Comparison of ENCODE assay signal across 15 cellular contexts in genomic region chr5:143931389-143931984, GRCh38.
DNase-seq lines count a peak whose midpoint lies in the region; ATAC-seq, FAIRE-seq and TF ChIP-seq lines count a peak whose summit lies in the region.
"Had no signal": no experiment of that assay in that cellular context is flagged by ENCODE, and none has a peak within 500 bp of the region (broad histone marks: within the 10 kb centered on the region; RNA-seq: fewer than 3 reads in every experiment).

No MANE protein-coding gene starts in this region.

- H3K4me1 ChIP-seq in A549 (peaks cover 17% of the 10 kb centered on the region; the same call in 2 of the 3 replicates), suprapubic skin (no peaks in the 10 kb centered on the region), foreskin keratinocyte (peaks cover 7% of the 10 kb centered on the region)
- H3K4me1 ChIP-seq: Caco-2 had no signal

- intact Hi-C loops in MCF 10A (cut with micrococcal nuclease) = no loop called here

- no peaks in the 10 kb centered on the region for H3K27me3 Mint-ChIP-seq in MCF 10A (ENCODE audit: insufficient read depth, unreplicated experiment)

- no peak for DNase-seq in A549 (ENCODE audit: low read depth in 1 of 2, low spot score in 1 of 2)
- DNase-seq in M059J (ENCODE audit: low read depth) = peak; percentile 35
- DNase-seq in MCF 10A (ENCODE audit: unreplicated experiment) = peak; percentile 70
- peak; percentile 66 for DNase-seq in midbrain (lab: John Stamatoyannopoulos, UW)
- DNase-seq in suprapubic skin (ENCODE audit: low spot score in 2 of 2) = no peak
- no peak for DNase-seq in foreskin keratinocyte
- DNase-seq: Caco-2; naive thymus-derived CD4-positive, alpha-beta T cell; retina; stimulated activated naive CD4-positive, alpha-beta T cell treated with Interleukin-2 at 50 U/mL for 16 hours had no signal

- no peak for TF ChIP-seq RAD21 in A549 (conservative IDR thresholded peaks at IDR 0.05 in 1 of 2, IDR thresholded peaks at IDR 0.05 in 1 of 2)

- no peak for FAIRE-seq in A549 (lab: Jason Lieb, UNC)
- FAIRE-seq: endothelial cell of umbilical vein had no signal

- no peak for TF ChIP-seq POLR2A in A549 (IDR thresholded peaks at IDR 0.05; ENCODE audit: low read length)
- no peak for TF ChIP-seq POLR2A in suprapubic skin (IDR thresholded peaks at IDR 0.05)

- no peak for TF ChIP-seq EP300 in A549 (IDR thresholded peaks at IDR 0.05)
- no peak for TF ChIP-seq EP300 in suprapubic skin (IDR thresholded peaks at IDR 0.05)

- peaks cover 29% of the 10 kb centered on the region for H3K4me1 Mint-ChIP-seq in MCF 10A (ENCODE audit: insufficient read depth, unreplicated experiment)
- H3K4me1 Mint-ChIP-seq: activated T-helper 17 cell treated with anti-CD3 and anti-CD28 coated beads, Interleukin-2, amount 50 U/mL, for 72 hours; naive thymus-derived CD4-positive, alpha-beta T cell had no signal

- H3K9me3 ChIP-seq in A549 (no peaks in the 10 kb centered on the region; the same call in 2 of the 3 replicates), suprapubic skin (no peaks in the 10 kb centered on the region)
- H3K9me3 ChIP-seq: Caco-2 had no signal

- H3K27me3 ChIP-seq in suprapubic skin (no peaks in the 10 kb centered on the region), foreskin keratinocyte (no peaks in the 10 kb centered on the region)

- H3K4me3 ChIP-seq in A549 (no peak overlapping the region), suprapubic skin (no peak overlapping the region)

- peak overlapping the region; percentile 96 for H3K27ac Mint-ChIP-seq in MCF 10A (ENCODE audit: low read depth, unreplicated experiment)
- H3K27ac Mint-ChIP-seq: activated T-helper 17 cell treated with anti-CD3 and anti-CD28 coated beads, Interleukin-2, amount 50 U/mL, for 72 hours had no signal

- peak; percentile 23 to 50; a peak in 2 of 6 replicates for ATAC-seq in A549
- no peak for ATAC-seq in foreskin keratinocyte
- no peak for ATAC-seq in GM19351 (IDR thresholded peaks at IDR 0.05; ENCODE audit: unreplicated experiment)
- ATAC-seq in HG03342 (IDR thresholded peaks at IDR 0.05; ENCODE audit: unreplicated experiment) = no peak
- ATAC-seq: activated T-helper 17 cell treated with anti-CD3 and anti-CD28 coated beads, Interleukin-2, amount 50 U/mL, for 72 hours; left colon; naive thymus-derived CD4-positive, alpha-beta T cell had no signal

- H3K9me3 Mint-ChIP-seq in MCF 10A (ENCODE audit: unreplicated experiment) = peaks cover 7% of the 10 kb centered on the region

- no peaks in the 10 kb centered on the region for H3K36me3 Mint-ChIP-seq in MCF 10A (ENCODE audit: insufficient read depth, unreplicated experiment)

- H3K27ac ChIP-seq in A549 (peak overlapping the region in 1 of 2 experiments; percentile 53; a peak in 2 of 6 replicates), suprapubic skin (no peak overlapping the region), foreskin keratinocyte (no peak overlapping the region)

- no peak overlapping the region for H3K4me2 ChIP-seq in A549

- TF ChIP-seq CTCF in A549 (IDR thresholded peaks at IDR 0.05) (no peak), MCF 10A (IDR thresholded peaks at IDR 0.05; ENCODE audit: unreplicated experiment) (no peak), suprapubic skin (IDR thresholded peaks at IDR 0.05) (no peak), foreskin keratinocyte (conservative IDR thresholded peaks at IDR 0.05) (no peak)

- BruUV-seq in MCF 10A (replicated peaks; lab: Mats Ljungman, UMichigan) = no TSS peak

- no peak overlapping the region for H3K4me3 Mint-ChIP-seq in MCF 10A (ENCODE audit: unreplicated experiment)
- H3K4me3 Mint-ChIP-seq: activated T-helper 17 cell treated with anti-CD3 and anti-CD28 coated beads, Interleukin-2, amount 50 U/mL, for 72 hours; naive thymus-derived CD4-positive, alpha-beta T cell had no signal

- CTCF ChIA-PET in A549 (lab: Yijun Ruan, JAX) (interaction anchor here (1.2 to 1.3 kb wide), 3 partner anchors 37 to 107 kb away, joined by 3 to 4 read pairs (median 3); no protein-coding TSS in a partner anchor), MCF 10A (lab: Yijun Ruan, JAX) (interaction anchor here (0.6 to 1.7 kb wide), 10 partner anchors 9 to 1055 kb away, joined by 3 to 8 read pairs (median 4); no protein-coding TSS in a partner anchor)

- POLR2A ChIA-PET in A549 (lab: Yijun Ruan, JAX) (no interaction called here), MCF 10A (lab: Yijun Ruan, JAX) (interaction anchor here (0.8 to 4.8 kb wide), 2 partner anchors 9 to 41 kb away, joined by 4 to 61 read pairs; no protein-coding TSS in a partner anchor)

- WGBS in A549 (ENCODE audit: missing lambda C conversion rate) = 95% methylated on average over 4 of the region's 4 CpGs
- 80% methylated on average over 2 of the region's 4 CpGs for WGBS in suprapubic skin

- H3K36me3 ChIP-seq in suprapubic skin = no peaks in the 10 kb centered on the region

TF ChIP-seq in A549, 52 proteins besides CTCF, POLR2A, EP300 and RAD21 (continues in another document):
- TF ChIP-seq REST (IDR thresholded peaks at IDR 0.05) (no peak), SMC3 (IDR thresholded peaks at IDR 0.05) (no peak), ZC3H11A (IDR thresholded peaks at IDR 0.05) (no peak), KDM1A (IDR thresholded peaks at IDR 0.05; ENCODE audit: low read depth) (no peak), MYC (IDR thresholded peaks at IDR 0.05; ENCODE audit: borderline replicate concordance, low read length) (no peak), HDAC2 (IDR thresholded peaks at IDR 0.05) (no peak), E2F6 (IDR thresholded peaks at IDR 0.05; ENCODE audit: borderline replicate concordance, low read depth) (no peak), CBX8 (IDR thresholded peaks at IDR 0.05) (no peak), CHD4 (IDR thresholded peaks at IDR 0.05; ENCODE audit: borderline replicate concordance) (no peak), ELK1 (IDR thresholded peaks at IDR 0.05; ENCODE audit: low read depth, low read length) (no peak), CHD2 (IDR thresholded peaks at IDR 0.05; ENCODE audit: low read length, partially characterized antibody) (no peak), HEYL (CRISPR knock-in tag; IDR thresholded peaks at IDR 0.05) (no peak), ATOH8 (CRISPR knock-in tag; IDR thresholded peaks at IDR 0.05; ENCODE audit: low read depth) (no peak), SREBF2 (IDR thresholded peaks at IDR 0.05) (no peak), BCL3 (IDR thresholded peaks at IDR 0.05) (no peak)

Comparison
In these comparisons a context has a peak if more than half of its experiments do, and no peak if none do; other contexts are left out.
1. ATAC-seq: peak in A549 (2 of 2); none in foreskin keratinocyte (single experiment), GM19351 (single experiment) and HG03342 (single experiment).
2. DNase-seq: peak in M059J (single experiment), MCF 10A (single experiment) and midbrain (single experiment); none in A549 (0 of 2), suprapubic skin (0 of 2) and foreskin keratinocyte (0 of 2).